8 cellular contexts compared by ENCODE assay signal in the genomic region with DNA sequence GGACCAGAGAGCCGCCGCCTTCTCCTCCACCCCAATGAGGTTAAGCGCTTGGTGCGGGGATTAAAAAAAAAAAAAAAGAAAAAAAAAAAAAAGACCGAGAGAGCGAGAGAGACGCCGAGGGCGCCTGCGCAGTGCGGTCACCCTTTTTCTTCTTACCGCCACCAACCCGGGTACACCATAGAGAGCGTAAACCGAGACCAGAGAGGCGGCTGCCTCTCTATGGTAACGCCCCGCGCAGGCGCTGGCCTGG. TPM values are rescaled to one million over a fixed set of nuclear protein-coding genes. Genes with fewer than 3 reads are reported as not detected.
A peak's percentile ranks its signal among the peaks of the same experiment; 100 is the strongest.
DNase-seq lines count a peak whose midpoint lies in the region; ATAC-seq lines count a peak whose summit lies in the region.

A gene (minus strand): TSS at position 61 of the 250 bp plus-strand sequence. CDS start 43,567 bp downstream, outside the sequence.

- peak within 1 kb of the TSS; percentile 78 for H3K4me3 ChIP-seq in Jurkat, Clone E6-1 (ENCODE audit: low read length)

- H3K27ac Mint-ChIP-seq in activated T-helper 17 cell treated with anti-CD3 and anti-CD28 coated beads, Interleukin-2, amount 50 U/mL, for 72 hours = peak within 1 kb of the TSS; percentile 96
- peak within 1 kb of the TSS; percentile 99 to 100 (median 99) for H3K27ac Mint-ChIP-seq in naive B cell

- no peaks in the 10 kb centered on the region for H3K9me3 Mint-ChIP-seq in activated T-helper 17 cell treated with anti-CD3 and anti-CD28 coated beads, Interleukin-2, amount 50 U/mL, for 72 hours
- H3K9me3 Mint-ChIP-seq in naive B cell = peaks cover 0 to 3% (median 0%) of the 10 kb centered on the region in 7 donors

- H3K4me1 Mint-ChIP-seq in activated T-helper 17 cell treated with anti-CD3 and anti-CD28 coated beads, Interleukin-2, amount 50 U/mL, for 72 hours = peaks cover 35% of the 10 kb centered on the region
- H3K4me1 Mint-ChIP-seq in naive B cell = peaks cover 42 to 63% (median 53%) of the 10 kb centered on the region in 3 donors

- H3K36me3 Mint-ChIP-seq in activated T-helper 17 cell treated with anti-CD3 and anti-CD28 coated beads, Interleukin-2, amount 50 U/mL, for 72 hours (ENCODE audit: low read depth) = peaks cover 69% of the 10 kb centered on the region
- peaks cover 0 to 7% of the 10 kb centered on the region in 2 donors for H3K36me3 Mint-ChIP-seq in naive B cell

- ATAC-seq in GM21619 (IDR thresholded peaks at IDR 0.05; ENCODE audit: unreplicated experiment) = peak; percentile 87
- peak; percentile 93 for ATAC-seq in activated T-helper 17 cell treated with anti-CD3 and anti-CD28 coated beads, Interleukin-2, amount 50 U/mL, for 72 hours (replicated peaks)
- ATAC-seq in naive B cell (ENCODE audit: low read depth in 2 of 2) = peak; percentile 92 to 93

- DNase-seq in DMS114 treated with DMSO at 0.1 percent for 48 hours (lab: John Stamatoyannopoulos, UW; ENCODE audit: unreplicated experiment) (peak; percentile 81), RPMI7951 (ENCODE audit: low read depth) (peak; percentile 97), fibroblast of gingiva (ENCODE audit: low read depth) (peak; percentile 99), naive B cell (peak; percentile 96)
- DNase-seq in Jurkat, Clone E6-1 (ENCODE audit: low read depth, low spot score) = peak; percentile 99
- peak in 5 of 6 experiments; percentile 87 to 98 (median 97) for DNase-seq in stimulated activated naive CD4-positive, alpha-beta T cell (lab: John Stamatoyannopoulos, UW)

- peak within 1 kb of the TSS; percentile 92 for H3K4me3 Mint-ChIP-seq in activated T-helper 17 cell treated with anti-CD3 and anti-CD28 coated beads, Interleukin-2, amount 50 U/mL, for 72 hours
- peak within 1 kb of the TSS; percentile 88 to 100 (median 99) for H3K4me3 Mint-ChIP-seq in naive B cell

- no peaks in the 10 kb centered on the region for H3K27me3 Mint-ChIP-seq in activated T-helper 17 cell treated with anti-CD3 and anti-CD28 coated beads, Interleukin-2, amount 50 U/mL, for 72 hours
- H3K27me3 Mint-ChIP-seq in naive B cell = no peaks in the 10 kb centered on the region

RNA-seq across cellular contexts. Expression of the gene that starts here (rescaled TPM):
- polyA plus RNA-seq in Jurkat, Clone E6-1 (2012; ENCODE audit: insufficient read depth, insufficient read length) = 18.1 TPM
- total RNA-seq in RPMI7951 (2014; rRNA removed; shearing (Covaris generic)) = 26.1 and 35.6 TPM in 2 replicates
- total RNA-seq in activated T-helper 17 cell treated with anti-CD3 and anti-CD28 coated beads, Interleukin-2, amount 50 U/mL, for 72 hours = 100 to 1,000 TPM in 1 of 2 donors, 10 to 100 TPM in 1; 86.7 to 138 TPM
- 10 to 100 TPM in 5 of 6 donors, 1 to 10 TPM in 1; 4.6 to 24.1 (median 13.5) TPM for polyA plus RNA-seq in naive B cell (ENCODE audit: low read depth in 6 of 6)

Comparison
In these comparisons a context has a peak if more than half of its experiments do, and no peak if none do; other contexts are left out.
1. Peak in every context shown above with its lines: DNase-seq, ATAC-seq and H3K4me3 ChIP-seq.